In genomic region chr3:39724233-39724846, GRCh38 we compare ENCODE assay signal across 13 cellular contexts.
DNase-seq lines count a peak whose midpoint lies in the region; ATAC-seq, FAIRE-seq and TF ChIP-seq lines count a peak whose summit lies in the region.
"Had no signal": no experiment of that assay in that cellular context is flagged by ENCODE, and none has a peak within 500 bp of the region (broad histone marks: within the 10 kb centered on the region; RNA-seq: fewer than 3 reads in every experiment).

No MANE protein-coding gene starts in this region.

- no peaks in the 10 kb centered on the region for H3K4me1 Mint-ChIP-seq in progenitor cell of endocrine pancreas (ENCODE audit: low read depth)
- H3K4me1 Mint-ChIP-seq in activated CD4-positive, alpha-beta memory T cell treated with anti-CD3 and anti-CD28 coated beads, Interleukin-2, amount 10 ng/mL, durations not matched to agents 7 days and 5 days = no peaks in the 10 kb centered on the region
- H3K4me1 Mint-ChIP-seq: mesothelial cell of epicardium had no signal

- no peak overlapping the region for H2BK5ac ChIP-seq in H1 (ENCODE audit: low read depth, low read length)

- TF ChIP-seq POLR2A in H1 (IDR thresholded peaks at IDR 0.05; ENCODE audit: control extremely low read depth in 1 of 2, low read depth in 2 of 2, low read length in 2 of 2) = no peak

- ATAC-seq in HG02588 (IDR thresholded peaks at IDR 0.05; ENCODE audit: unreplicated experiment) = no peak

- no peak overlapping the region for H4K5ac ChIP-seq in H1 (ENCODE audit: insufficient read length, low read depth, low read length)

- no peak overlapping the region for H3K18ac ChIP-seq in H1 (ENCODE audit: extremely low read depth, low read length)

- no peaks in the 10 kb centered on the region for H3K4me1 ChIP-seq in H1 (replicated peaks in 1 of 4; ENCODE audit: control insufficient read depth in 3 of 4, insufficient read depth in 4 of 4, low read length in 3 of 4)
- H3K4me1 ChIP-seq in colonic mucosa = no peaks in the 10 kb centered on the region

- H3K4me2 ChIP-seq in H1 (ENCODE audit: insufficient read depth in 1 of 2, low read depth in 2 of 2, low read length in 2 of 2) = no peak overlapping the region

- TF ChIP-seq CTCF in GM06990 (IDR thresholded peaks at IDR 0.05; ENCODE audit: insufficient read depth, low read length, poor library complexity, severe bottlenecking) (peak; percentile 15), H1 (IDR thresholded peaks at IDR 0.05; ENCODE audit: control extremely low read depth in 1 of 3, insufficient read depth in 1 of 3, low read depth in 1 of 3, low read length in 3 of 3) (peak in 2 of 3 experiments; percentile 39 to 43; a peak in 2 of 4 replicates), progenitor cell of endocrine pancreas (IDR thresholded peaks at IDR 0.05; ENCODE audit: unreplicated experiment) (peak; percentile 26), colonic mucosa (IDR thresholded peaks at IDR 0.05) (no peak)

- DNase-seq in GM06990 (ENCODE audit: extremely low read depth, insufficient read length) (no peak), NCI-H460 (ENCODE audit: extremely low read depth, low read depth) (peak; percentile 3), H1 (ENCODE audit: low read depth in 1 of 2, low spot score in 2 of 2) (no peak), progenitor cell of endocrine pancreas (ENCODE audit: low spot score, unreplicated experiment) (no peak), colonic mucosa (no peak), NCI-H187 (lab: John Stamatoyannopoulos, UW) (no peak)
- no peak for DNase-seq in activated CD4-positive, alpha-beta memory T cell treated with anti-CD3 and anti-CD28 coated beads, Interleukin-2, amount 10 ng/mL, durations not matched to agents 7 days and 5 days
- DNase-seq: brain microvascular endothelial cell, foreskin fibroblast, T-helper 1 cell had no signal

- no peak overlapping the region for H3K23ac ChIP-seq in H1 (ENCODE audit: insufficient read length)

- no peaks in the 10 kb centered on the region for H3K36me3 Mint-ChIP-seq in progenitor cell of endocrine pancreas (ENCODE audit: insufficient read depth)
- no peaks in the 10 kb centered on the region for H3K36me3 Mint-ChIP-seq in activated CD4-positive, alpha-beta memory T cell treated with anti-CD3 and anti-CD28 coated beads, Interleukin-2, amount 10 ng/mL, durations not matched to agents 7 days and 5 days (ENCODE audit: low read depth)
- H3K36me3 Mint-ChIP-seq: mesothelial cell of epicardium had no signal

- H2AFZ ChIP-seq in H1 (ENCODE audit: low read length) = no peak overlapping the region

- H3K9ac ChIP-seq in H1 (replicated peaks in 1 of 4; ENCODE audit: extremely low read depth in 1 of 4, low read depth in 3 of 4, low read length in 3 of 4) = no peak overlapping the region
- H3K9ac ChIP-seq in colonic mucosa (ENCODE audit: low read depth in 2 of 2, low read length in 2 of 2) = no peak overlapping the region

- peaks cover 25% of the 10 kb centered on the region for H3K27me3 Mint-ChIP-seq in progenitor cell of endocrine pancreas
- H3K27me3 Mint-ChIP-seq in activated CD4-positive, alpha-beta memory T cell treated with anti-CD3 and anti-CD28 coated beads, Interleukin-2, amount 10 ng/mL, durations not matched to agents 7 days and 5 days = no peaks in the 10 kb centered on the region

- no peak for FAIRE-seq in H1 (lab: Jason Lieb, UNC)

- no peak overlapping the region for H4K8ac ChIP-seq in H1 (ENCODE audit: extremely low read depth, insufficient read depth, low read length)

- no peaks in the 10 kb centered on the region for H3K27me3 ChIP-seq in GM06990 (replicated peaks; ENCODE audit: control insufficient read depth, insufficient read depth, low read length)
- H3K27me3 ChIP-seq in H1 (replicated peaks in 1 of 4; ENCODE audit: control insufficient read depth in 3 of 4, extremely low read depth in 1 of 4, insufficient read depth in 3 of 4, low read length in 3 of 4) = no peaks in the 10 kb centered on the region
- no peaks in the 10 kb centered on the region for H3K27me3 ChIP-seq in colonic mucosa
- H3K27me3 ChIP-seq: brain microvascular endothelial cell had no signal

- no peaks in the 10 kb centered on the region for H3K79me1 ChIP-seq in H1 (ENCODE audit: low read depth, low read length)

- no peaks in the 10 kb centered on the region for H3K79me2 ChIP-seq in H1 (ENCODE audit: control insufficient read depth in 1 of 2, insufficient read depth in 2 of 2, low read length in 2 of 2)

- no peak overlapping the region for H2BK20ac ChIP-seq in H1 (ENCODE audit: low read length)

- TF ChIP-seq RAD21 in H1 (IDR thresholded peaks at IDR 0.05 in 1 of 2, conservative IDR thresholded peaks at IDR 0.05 in 1 of 2; ENCODE audit: low read depth in 2 of 2, low read length in 2 of 2) = peak; percentile 76 to 77

- H3K4ac ChIP-seq in H1 (replicated peaks; ENCODE audit: insufficient read length, low read depth, low read length) = no peak overlapping the region

- no peak overlapping the region for H4K91ac ChIP-seq in H1 (replicated peaks; ENCODE audit: insufficient read length, low read length)

- TF ChIP-seq EP300 in H1 (IDR thresholded peaks at IDR 0.05; ENCODE audit: borderline replicate concordance in 1 of 2, low read depth in 2 of 2, low read length in 2 of 2) = no peak

- H2AK5ac ChIP-seq in H1 (ENCODE audit: low read depth, low read length) = no peak overlapping the region

- H3K14ac ChIP-seq in H1 (ENCODE audit: insufficient read length) = no peak overlapping the region

- no peak overlapping the region for H2BK12ac ChIP-seq in H1 (ENCODE audit: low read depth, low read length)

- no peak overlapping the region for H3K4me3 ChIP-seq in GM06990 (replicated peaks; ENCODE audit: low read depth, low read length)
- H3K4me3 ChIP-seq in H1 (ENCODE audit: extremely low read depth in 1 of 4, insufficient read depth in 2 of 4, low read depth in 3 of 4, low read length in 4 of 4) = no peak overlapping the region
- H3K4me3 ChIP-seq in colonic mucosa = no peak overlapping the region
- H3K4me3 ChIP-seq: skin epidermis had no signal

- H3K56ac ChIP-seq in H1 (replicated peaks; ENCODE audit: insufficient read length, low read depth, low read length) = no peak overlapping the region

- intact Hi-C loops in colonic mucosa (cut with DNase I) = loop anchor here (5.0 to 10.0 kb wide), 2 partner anchors 270 to 453 kb away; no protein-coding TSS in a partner anchor

- H3K27ac ChIP-seq in H1 (ENCODE audit: low read depth, low read length) (no peak overlapping the region), colonic mucosa (no peak overlapping the region)
- H3K27ac ChIP-seq: brain microvascular endothelial cell, skin epidermis had no signal

- no peaks in the 10 kb centered on the region for H3K9me3 Mint-ChIP-seq in progenitor cell of endocrine pancreas (ENCODE audit: low read depth)
- no peaks in the 10 kb centered on the region for H3K9me3 Mint-ChIP-seq in activated CD4-positive, alpha-beta memory T cell treated with anti-CD3 and anti-CD28 coated beads, Interleukin-2, amount 10 ng/mL, durations not matched to agents 7 days and 5 days
- H3K9me3 Mint-ChIP-seq: mesothelial cell of epicardium had no signal

- CTCF ChIA-PET in H1 (lab: Charles Lee; ENCODE audit: partially characterized antibody) = interaction anchor here (0.6 to 5.5 kb wide), 18 partner anchors 23 to 463 kb away, joined by 3 to 21 read pairs (median 4); no protein-coding TSS in a partner anchor
- CTCF ChIA-PET in activated CD4-positive, alpha-beta memory T cell treated with anti-CD3 and anti-CD28 coated beads, Interleukin-2, amount 10 ng/mL, durations not matched to agents 7 days and 5 days (lab: Charles Lee) = no interaction called here

- no peaks in the 10 kb centered on the region for H3K9me3 ChIP-seq in H1 (ENCODE audit: insufficient read depth in 2 of 2, low read depth in 1 of 2, low read length in 1 of 2)
- H3K9me3 ChIP-seq in colonic mucosa = no peaks in the 10 kb centered on the region

- no peak overlapping the region for H2BK15ac ChIP-seq in H1 (ENCODE audit: low read length)

- no peak overlapping the region for H3K4me3 Mint-ChIP-seq in progenitor cell of endocrine pancreas (ENCODE audit: low read depth)
- H3K4me3 Mint-ChIP-seq in activated CD4-positive, alpha-beta memory T cell treated with anti-CD3 and anti-CD28 coated beads, Interleukin-2, amount 10 ng/mL, durations not matched to agents 7 days and 5 days = no peak overlapping the region
- H3K4me3 Mint-ChIP-seq: mesothelial cell of epicardium had no signal

- H3K36me3 ChIP-seq in GM06990 (ENCODE audit: control insufficient read depth, insufficient read depth, low read length) = no peaks in the 10 kb centered on the region
- H3K36me3 ChIP-seq in H1 (ENCODE audit: control insufficient read depth in 2 of 4, insufficient read depth in 4 of 4, low read length in 3 of 4) = no peaks in the 10 kb centered on the region
- H3K36me3 ChIP-seq in colonic mucosa = no peaks in the 10 kb centered on the region
- H3K36me3 ChIP-seq: brain microvascular endothelial cell had no signal

- H2BK120ac ChIP-seq in H1 (replicated peaks; ENCODE audit: low read depth, low read length) = no peak overlapping the region

- WGBS in H1 (ENCODE audit: extremely low coverage in 1 of 2, insufficient coverage in 1 of 2, insufficient read length in 1 of 2, insufficient replicate concordance in 2 of 2, low coverage in 1 of 2, low lambda C conversion rate in 2 of 2, missing lambda C conversion rate in 1 of 2), 2 experiments = 75% methylated on average over 1 of the region's 1 CpG; no CpG with 5 or more reads in 1 of the 2 experiments

- H3K27ac Mint-ChIP-seq in progenitor cell of endocrine pancreas = no peak overlapping the region
- no peak overlapping the region for H3K27ac Mint-ChIP-seq in activated CD4-positive, alpha-beta memory T cell treated with anti-CD3 and anti-CD28 coated beads, Interleukin-2, amount 10 ng/mL, durations not matched to agents 7 days and 5 days
- H3K27ac Mint-ChIP-seq: mesothelial cell of epicardium had no signal

- POLR2A ChIA-PET in H1 (lab: Charles Lee; ENCODE audit: partially characterized antibody) = no interaction called here
- POLR2A ChIA-PET in activated CD4-positive, alpha-beta memory T cell treated with anti-CD3 and anti-CD28 coated beads, Interleukin-2, amount 10 ng/mL, durations not matched to agents 7 days and 5 days (lab: Charles Lee) = no interaction called here

- H3K23me2 ChIP-seq in H1 (ENCODE audit: low read depth, low read length) = no peaks in the 10 kb centered on the region; the same call in 1 of the 2 replicates

- no peaks in the 10 kb centered on the region for H4K20me1 ChIP-seq in H1 (replicated peaks in 1 of 2; ENCODE audit: control insufficient read depth in 1 of 2, insufficient read depth in 2 of 2, low read length in 2 of 2)

TF ChIP-seq in H1, 55 proteins besides CTCF, POLR2A, EP300 and RAD21 (continues in another document):
- TF ChIP-seq FOSL1 (IDR thresholded peaks at IDR 0.05; ENCODE audit: insufficient read depth, low read depth, low read length) (no peak), KDM4A (IDR thresholded peaks at IDR 0.05; ENCODE audit: low read depth, low read length, severe bottlenecking) (no peak), JUN (IDR thresholded peaks at IDR 0.05; ENCODE audit: low read depth, low read length) (no peak), SAP30 (IDR thresholded peaks at IDR 0.05; ENCODE audit: insufficient read depth, insufficient replicate concordance, low read length) (no peak), EGR1 (IDR thresholded peaks at IDR 0.05; ENCODE audit: borderline replicate concordance, low read depth, low read length) (no peak), RNF2 (IDR thresholded peaks at IDR 0.05; ENCODE audit: borderline replicate concordance, low read depth, low read length, missing control alignments, poor library complexity, severe bottlenecking) (no peak)
